1 cellular context compared by ENCODE assay signal in the genomic region with DNA sequence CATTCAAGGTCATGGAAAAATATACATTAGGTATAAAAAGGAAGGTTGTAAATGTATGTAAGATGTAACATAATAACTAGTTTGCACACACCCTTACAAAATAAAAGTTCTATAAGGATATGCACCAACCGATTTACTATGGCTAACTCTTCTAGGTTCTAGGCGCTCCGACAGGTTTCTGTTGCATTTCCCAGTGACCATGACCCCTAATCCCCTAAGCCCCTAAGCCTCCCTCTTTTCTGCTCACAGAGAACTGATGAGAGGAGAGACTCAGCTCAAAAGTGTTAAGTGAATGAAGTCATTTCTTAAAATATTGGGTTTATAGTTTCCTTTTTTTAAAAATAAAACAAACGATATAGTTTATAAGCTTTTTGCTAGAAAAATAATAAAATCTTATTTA.
TF ChIP-seq lines count a peak whose summit lies in the region.

No MANE protein-coding gene starts in this region.

TF ChIP-seq in GM12878, 131 proteins besides CTCF, POLR2A, EP300 and RAD21:
- peak; percentile 16; the same call in 1 of the 2 replicates for TF ChIP-seq NFXL1 (IDR thresholded peaks at IDR 0.05; ENCODE audit: borderline replicate concordance)
- TF ChIP-seq CREM (IDR thresholded peaks at IDR 0.05; ENCODE audit: low read depth): no peak
- TF ChIP-seq BCL11A (IDR thresholded peaks at IDR 0.05; ENCODE audit: low read depth, low read length): no peak
- TF ChIP-seq, protein P1, sequence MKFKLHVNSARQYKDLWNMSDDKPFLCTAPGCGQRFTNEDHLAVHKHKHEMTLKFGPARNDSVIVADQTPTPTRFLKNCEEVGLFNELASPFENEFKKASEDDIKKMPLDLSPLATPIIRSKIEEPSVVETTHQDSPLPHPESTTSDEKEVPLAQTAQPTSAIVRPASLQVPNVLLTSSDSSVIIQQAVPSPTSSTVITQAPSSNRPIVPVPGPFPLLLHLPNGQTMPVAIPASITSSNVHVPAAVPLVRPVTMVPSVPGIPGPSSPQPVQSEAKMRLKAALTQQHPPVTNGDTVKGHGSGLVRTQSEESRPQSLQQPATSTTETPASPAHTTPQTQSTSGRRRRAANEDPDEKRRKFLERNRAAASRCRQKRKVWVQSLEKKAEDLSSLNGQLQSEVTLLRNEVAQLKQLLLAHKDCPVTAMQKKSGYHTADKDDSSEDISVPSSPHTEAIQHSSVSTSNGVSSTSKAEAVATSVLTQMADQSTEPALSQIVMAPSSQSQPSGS (IDR thresholded peaks at IDR 0.05; ENCODE audit: low read length): no peak
- TF ChIP-seq SREBF1 (IDR thresholded peaks at IDR 0.05; ENCODE audit: low read length): no peak
TF ChIP-seq in GM12878: peak in this region for 1.
